In the genomic region with DNA sequence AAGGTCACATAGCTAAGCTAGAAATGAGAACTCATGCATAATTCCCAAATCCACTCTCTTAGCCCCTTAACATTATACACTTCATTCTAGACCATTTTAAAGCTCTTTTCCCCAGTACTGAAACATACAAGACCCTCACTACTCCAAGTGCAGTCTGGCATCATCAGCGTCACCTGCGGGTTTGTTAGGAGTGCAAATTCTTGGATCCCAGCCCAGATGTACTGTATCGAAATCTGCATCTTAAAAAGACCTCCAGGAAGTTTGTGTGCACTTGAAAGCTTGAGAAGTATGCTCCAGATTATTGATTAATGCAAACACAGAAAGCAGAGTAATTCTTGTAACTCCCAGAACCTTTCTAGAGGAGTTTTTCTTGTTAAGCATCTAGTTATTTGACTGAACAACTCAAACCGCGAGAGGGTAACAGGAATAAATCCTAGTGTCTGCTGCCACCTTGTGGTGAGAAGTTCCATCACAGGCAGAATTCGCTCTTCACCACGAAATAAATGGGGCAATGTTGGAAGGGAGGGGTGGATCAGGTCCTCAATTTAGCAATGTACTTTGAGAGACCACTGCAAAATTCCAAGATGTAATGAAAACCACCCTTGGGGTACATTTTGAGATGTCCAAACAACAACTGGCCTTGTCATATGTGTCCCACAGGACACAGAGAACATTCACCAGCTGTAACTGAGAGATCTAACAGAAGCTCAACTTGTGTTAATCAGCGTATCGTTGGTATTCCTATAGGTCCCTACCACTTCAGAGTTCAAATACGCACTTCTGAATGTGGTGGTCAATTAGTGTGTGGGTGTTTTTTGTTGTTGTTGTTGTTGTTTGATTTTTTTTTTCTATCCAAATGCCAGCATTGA, we compare ENCODE assay signal across 8 cellular contexts. TPM values are rescaled to one million over a fixed set of nuclear protein-coding genes. Genes with fewer than 3 reads are reported as not detected.
DNase-seq lines count a peak whose midpoint lies in the region; ATAC-seq, FAIRE-seq and TF ChIP-seq lines count a peak whose summit lies in the region.

No MANE protein-coding gene starts in this region.

- H3K4me3 Mint-ChIP-seq in endothelial cell (ENCODE audit: unreplicated experiment), result no peak overlapping the region

- H3K36me3 Mint-ChIP-seq in endothelial cell (ENCODE audit: low read depth, unreplicated experiment), result no peaks in the 10 kb centered on the region

- no peaks in the 10 kb centered on the region for H3K9me3 Mint-ChIP-seq in endothelial cell (ENCODE audit: unreplicated experiment)

- FAIRE-seq in A204.1 (lab: Jason Lieb, UNC), result peak; percentile 74

- H3K27ac Mint-ChIP-seq in endothelial cell (ENCODE audit: unreplicated experiment), result no peak overlapping the region

- in situ Hi-C loops in GM13977 (cut with MboI; ENCODE audit: low pct_unique_long_range_greater_than_20kb, low sequenced_read_pairs, unreplicated experiment), result loop anchor here (5.0 kb wide), 1 partner anchor 466 kb away; no protein-coding TSS in a partner anchor

- TF ChIP-seq CTCF in GM13977 (IDR thresholded peaks at IDR 0.05; ENCODE audit: extremely low read depth, insufficient read depth, missing control alignments) (peak; percentile 77), endothelial cell (IDR thresholded peaks at IDR 0.05; ENCODE audit: unreplicated experiment) (peak; percentile 95)

- peak; percentile 91 for ATAC-seq in HG03175 (IDR thresholded peaks at IDR 0.05; ENCODE audit: unreplicated experiment)

- H3K4me1 Mint-ChIP-seq in endothelial cell (ENCODE audit: unreplicated experiment), result no peaks in the 10 kb centered on the region

- DNase-seq in GM13977 (ENCODE audit: low spot score) (peak; percentile 44), NCI-H748 treated with DMSO at 0.1 percent for 48 hours (lab: John Stamatoyannopoulos, UW) (peak; percentile 54), endothelial cell (ENCODE audit: low spot score) (peak; percentile 64), myocyte (ENCODE audit: low read depth) (peak; percentile 72)
- peak; percentile 77 for DNase-seq in activated CD8-positive, alpha-beta memory T cell treated with anti-CD3 and anti-CD28 coated beads for 24 hours
- peak; percentile 22 to 65 (median 28) for DNase-seq in stimulated activated naive CD4-positive, alpha-beta T cell (lab: John Stamatoyannopoulos, UW)

- H3K27me3 Mint-ChIP-seq in endothelial cell (ENCODE audit: unreplicated experiment), result no peaks in the 10 kb centered on the region

RNA-seq across cellular contexts. Expression of a gene that starts 0.6 kb away (rescaled TPM):
- total RNA-seq in endothelial cell (ENCODE audit: unreplicated experiment) (not detected), myocyte (not detected in 2 replicates)
- polyA plus RNA-seq in myocyte (2012), result 0.11 TPM

RNA-seq across cellular contexts. Expression of a gene that starts 45.1 kb away (rescaled TPM):
- 47.3 TPM for total RNA-seq in endothelial cell (ENCODE audit: unreplicated experiment)
- total RNA-seq in myocyte, result 57.0 and 57.7 TPM in 2 replicates
- 51.9 TPM for polyA plus RNA-seq in myocyte (2012)

RNA-seq across cellular contexts. Expression of a gene that starts 45.2 kb away (rescaled TPM):
- total RNA-seq in endothelial cell (ENCODE audit: unreplicated experiment) (21.0 TPM), myocyte (6.9 and 8.7 TPM in 2 replicates)
- 6.3 TPM for polyA plus RNA-seq in myocyte (2012)

Comparison
In these comparisons a context has a peak if more than half of its experiments do, and no peak if none do; other contexts are left out.
1. Peak in every context shown above with its lines: DNase-seq and ATAC-seq.